16 cellular contexts compared by ENCODE assay signal in the genomic region with DNA sequence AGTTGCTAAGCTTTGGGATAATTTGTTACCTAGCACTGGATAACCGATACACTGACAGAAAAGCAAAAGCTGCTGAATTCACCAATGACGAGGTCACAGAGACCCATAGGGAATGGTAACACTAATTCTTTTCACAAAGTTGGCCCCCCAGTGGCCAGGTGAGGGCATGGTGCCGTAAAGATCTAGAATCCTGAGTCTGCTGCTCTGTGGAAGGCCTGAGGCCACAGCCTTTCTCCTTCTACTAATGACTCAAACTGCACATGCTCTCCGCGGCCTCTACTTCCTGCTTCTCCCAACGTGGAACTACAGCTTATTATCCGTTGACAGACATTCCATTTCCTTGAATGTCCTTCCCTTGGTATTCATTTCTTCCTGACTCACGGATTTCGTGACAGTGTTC.
DNase-seq lines count a peak whose midpoint lies in the region; ATAC-seq and TF ChIP-seq lines count a peak whose summit lies in the region.
"Had no signal": no experiment of that assay in that cellular context is flagged by ENCODE, and none has a peak within 500 bp of the region (broad histone marks: within the 10 kb centered on the region; RNA-seq: fewer than 3 reads in every experiment).

No MANE protein-coding gene starts in this region.

- H3K27ac ChIP-seq in left lung (peak overlapping the region in 1 of 2 donors; percentile 63), ovary (no peak overlapping the region)
- H3K27ac ChIP-seq: uterus had no signal

- H3K36me3 Mint-ChIP-seq in CD14-positive monocyte (peaks cover 29 to 41% of the 10 kb centered on the region in 2 donors), T-helper 17 cell (ENCODE audit: low read depth) (peaks cover 3% of the 10 kb centered on the region)

- H3K4me3 Mint-ChIP-seq in CD14-positive monocyte (peak overlapping the region in 1 of 2 donors; percentile 7), T-helper 17 cell (no peak overlapping the region)
- H3K4me3 Mint-ChIP-seq: activated CD4-positive, alpha-beta T cell treated with anti-CD3 and anti-CD28 coated beads, Interleukin-2, amount 10 ng/mL, durations not matched to agents 24 days and 14 days; B cell; T-helper 2 cell treated with Interferon-gamma antibody and Interleukin-4, amounts not matched to agents 5 μg/mL and 100 μg/mL, for 36 hours had no signal

- H3K4me1 ChIP-seq in left lung (peaks cover 11 to 68% of the 10 kb centered on the region in 2 donors), ovary (ENCODE audit: insufficient read depth) (no peaks in the 10 kb centered on the region)
- H3K4me1 ChIP-seq: uterus had no signal

- no peak for TF ChIP-seq EP300 in ovary (IDR thresholded peaks at IDR 0.05)

- TF ChIP-seq CTCF in CD14-positive monocyte (IDR thresholded peaks at IDR 0.05), result no peak
- peak; percentile 40 for TF ChIP-seq CTCF in GM12873 (IDR thresholded peaks at IDR 0.05; ENCODE audit: insufficient read depth, low read depth, low read length, missing control alignments)
- no peak for TF ChIP-seq CTCF in left lung (IDR thresholded peaks at IDR 0.05)
- TF ChIP-seq CTCF in ovary (IDR thresholded peaks at IDR 0.05), result no peak

- DNase-seq in CD14-positive monocyte (ENCODE audit: low spot score), result no peak
- DNase-seq in T-helper 17 cell, result no peak
- DNase-seq in left lung, result no peak
- no peak for DNase-seq in erythroblast (lab: John Stamatoyannopoulos, UW)
- no peak for DNase-seq in ovary
- no peak for DNase-seq in H4 (ENCODE audit: low spot score)
- DNase-seq: activated CD4-positive, alpha-beta T cell treated with anti-CD3 and anti-CD28 coated beads, Interleukin-2, amount 10 ng/mL, durations not matched to agents 24 days and 14 days; activated T-cell treated with anti-CD3 and anti-CD28 coated beads, Interleukin-2, amount 50 U/mL, for 48 hours; NCI-H1092 treated with DMSO at 0.1 percent for 48 hours; NCI-H510A; retina; uterus had no signal

- H3K27ac Mint-ChIP-seq in CD14-positive monocyte (peak overlapping the region; percentile 17 to 89 (median 79)), T-helper 17 cell (peak overlapping the region; percentile 12)
- H3K27ac Mint-ChIP-seq: activated CD4-positive, alpha-beta T cell treated with anti-CD3 and anti-CD28 coated beads, Interleukin-2, amount 10 ng/mL, durations not matched to agents 24 days and 14 days; B cell; T-helper 2 cell treated with Interferon-gamma antibody and Interleukin-4, amounts not matched to agents 5 μg/mL and 100 μg/mL, for 36 hours had no signal

- H3K36me3 ChIP-seq in left lung (no peaks in the 10 kb centered on the region), ovary (no peaks in the 10 kb centered on the region)
- H3K36me3 ChIP-seq: uterus had no signal

- H3K27me3 ChIP-seq in left lung (no peaks in the 10 kb centered on the region), ovary (no peaks in the 10 kb centered on the region)
- H3K27me3 ChIP-seq: uterus had no signal

- H3K4me1 Mint-ChIP-seq in CD14-positive monocyte (peaks cover 61% of the 10 kb centered on the region), T-helper 17 cell (peaks cover 22% of the 10 kb centered on the region)
- H3K4me1 Mint-ChIP-seq: B cell had no signal

- intact Hi-C loops in CD14-positive monocyte (cut with micrococcal nuclease) (no loop called here), left lung (cut with DNase I) (no loop called here), ovary (cut with DNase I) (no loop called here)

- H3K9me3 ChIP-seq in T-helper 17 cell (ENCODE audit: control insufficient read depth, low read length, poor library complexity, severe bottlenecking) (no peaks in the 10 kb centered on the region), left lung (no peaks in the 10 kb centered on the region), ovary (no peaks in the 10 kb centered on the region)
- H3K9me3 ChIP-seq: uterus had no signal

- no peaks in the 10 kb centered on the region for H3K27me3 Mint-ChIP-seq in CD14-positive monocyte (ENCODE audit: low read depth in 3 of 3)
- no peaks in the 10 kb centered on the region for H3K27me3 Mint-ChIP-seq in T-helper 17 cell

- no peak overlapping the region for H3K4me3 ChIP-seq in left lung
- no peak overlapping the region for H3K4me3 ChIP-seq in ovary
- H3K4me3 ChIP-seq: uterus had no signal

- WGBS in ovary, 3 donors, result 83 to 95% (median 92%) methylated on average over 9 of the region's 9 CpGs

- ATAC-seq in T-helper 17 cell (no peak), left lung (peak; percentile 31), HG03460 (IDR thresholded peaks at IDR 0.05; ENCODE audit: unreplicated experiment) (no peak)

- H3K9me3 Mint-ChIP-seq in CD14-positive monocyte, result peaks cover 0 to 3% (median 0%) of the 10 kb centered on the region in 7 donors
- H3K9me3 Mint-ChIP-seq: activated CD4-positive, alpha-beta T cell treated with anti-CD3 and anti-CD28 coated beads, Interleukin-2, amount 10 ng/mL, durations not matched to agents 24 days and 14 days had no signal

- TF ChIP-seq POLR2A in erythroblast (IDR thresholded peaks at IDR 0.05; ENCODE audit: low read length) (no peak), ovary (IDR thresholded peaks at IDR 0.05) (no peak)
